Comparison of ENCODE assay signal across 26 cellular contexts in genomic region chrX:136189222-136189621, GRCh38. TPM values are rescaled to one million over a fixed set of nuclear protein-coding genes. Genes with fewer than 3 reads are reported as not detected.
DNase-seq lines count a peak whose midpoint lies in the region; ATAC-seq and FAIRE-seq lines count a peak whose summit lies in the region.
"Had no signal": no experiment of that assay in that cellular context is flagged by ENCODE, and none has a peak within 500 bp of the region (broad histone marks: within the 10 kb centered on the region; RNA-seq: fewer than 3 reads in every experiment).

No MANE protein-coding gene starts in this region.

- H3K27me3 ChIP-seq in rectal smooth muscle tissue (ENCODE audit: control insufficient read depth, insufficient read depth, low read length) (no peaks in the 10 kb centered on the region), aorta (ENCODE audit: control insufficient read depth in 1 of 2, insufficient read depth in 2 of 2, low read length in 1 of 2) (no peaks in the 10 kb centered on the region)
- H3K27me3 ChIP-seq: cardiac muscle cell, foreskin keratinocyte had no signal

- intact Hi-C loops in Right ventricle myocardium inferior (cut with DNase I): no loop called here
- intact Hi-C loops in cardiac septum (cut with DNase I): no loop called here
- intact Hi-C loops in left cardiac atrium (cut with DNase I): no loop called here
- intact Hi-C loops in aorta (cut with DNase I): no loop called here

- no peak overlapping the region for H3K4me3 ChIP-seq in rectal smooth muscle tissue (ENCODE audit: low read length)
- no peak overlapping the region for H3K4me3 ChIP-seq in aorta (ENCODE audit: low read length in 2 of 2)
- H3K4me3 ChIP-seq: cardiac muscle cell, prostate gland had no signal

- no peak for FAIRE-seq in HTR-8/SVneo (lab: Jason Lieb, UNC)
- FAIRE-seq: islet of Langerhans had no signal

- H3K36me3 ChIP-seq in rectal smooth muscle tissue (ENCODE audit: control insufficient read depth, insufficient read depth, low read length): no peaks in the 10 kb centered on the region
- no peaks in the 10 kb centered on the region for H3K36me3 ChIP-seq in aorta (ENCODE audit: control insufficient read depth in 1 of 2, insufficient read depth in 2 of 2, low read length in 1 of 2)
- H3K36me3 ChIP-seq: cardiac muscle cell, prostate gland had no signal

- 3 to 26% methylated on average over 2 of the region's 2 CpGs for WGBS in aorta, 2 donors

- DNase-seq in Right ventricle myocardium inferior (ENCODE audit: missing footprints) (no peak), cardiac septum (ENCODE audit: low spot score) (no peak), left cardiac atrium (peak; percentile 49), aorta (no peak), HTR-8/SVneo (ENCODE audit: insufficient read length, low spot score) (no peak)
- no peak for DNase-seq in activated CD8-positive, alpha-beta memory T cell treated with anti-CD3 and anti-CD28 coated beads for 24 hours
- DNase-seq: 8988T; activated CD4-positive, alpha-beta T cell treated with anti-CD3 and anti-CD28 coated beads for 36 hours; activated naive CD4-positive, alpha-beta T cell treated with anti-CD3 and anti-CD28 coated beads for 36 hours; activated T-cell treated with anti-CD3 and anti-CD28 coated beads, Interleukin-2, amount 50 U/mL, for 48 hours; amygdala; CD4-positive, CD25-positive, alpha-beta regulatory T cell; EL; foreskin keratinocyte; hypothalamus; NCI-H1694 treated with DMSO at 0.1 percent for 48 hours; NCI-H2171 treated with DMSO at 0.1 percent for 48 hours; stimulated activated CD4-positive, alpha-beta T cell treated with anti-CD3 and anti-CD28 coated beads, Interleukin-4, amount 100 ng/mL, for 1 hour; stimulated activated naive B cell treated with anti-CD40 and anti-IgM and Interleukin-4, amounts not matched to agents 10 μg/mL and 1 μg/mL and 100 μg/mL, for 72 hours; trophoblast cell had no signal

- peak overlapping the region; percentile 80 for H3K27ac ChIP-seq in rectal smooth muscle tissue (ENCODE audit: low read depth, low read length)
- peak overlapping the region in 1 of 2 donors; percentile 70 for H3K27ac ChIP-seq in aorta (ENCODE audit: low read depth in 1 of 2, low read length in 2 of 2)
- H3K27ac ChIP-seq: cardiac muscle cell, epithelial cell of prostate, foreskin keratinocyte, prostate gland had no signal

- peak; percentile 55 for ATAC-seq in Right ventricle myocardium inferior
- ATAC-seq in left cardiac atrium: peak; percentile 31 to 64
- peak; percentile 15 for ATAC-seq in aorta (ENCODE audit: low FRiP score)
- ATAC-seq in HG03378 (IDR thresholded peaks at IDR 0.05; ENCODE audit: unreplicated experiment): no peak
- ATAC-seq: activated CD4-positive, alpha-beta T cell treated with anti-CD3 and anti-CD28 coated beads for 36 hours; foreskin keratinocyte; stimulated activated naive B cell treated with anti-CD40 and anti-IgM and Interleukin-4, amounts not matched to agents 10 μg/mL and 1 μg/mL and 100 μg/mL, for 72 hours had no signal

- H3K9me3 ChIP-seq in aorta (ENCODE audit: control insufficient read depth, low read length): no peaks in the 10 kb centered on the region
- H3K9me3 ChIP-seq: prostate gland had no signal

- no peak overlapping the region for H3K9ac ChIP-seq in rectal smooth muscle tissue (ENCODE audit: low read length)

- H3K4me1 ChIP-seq in rectal smooth muscle tissue (ENCODE audit: control insufficient read depth, insufficient read depth, low read length) (peaks cover 30% of the 10 kb centered on the region), aorta (ENCODE audit: control insufficient read depth in 1 of 2, insufficient read depth in 2 of 2, low read length in 2 of 2) (peaks cover 2% of the 10 kb centered on the region in 2 donors)
- H3K4me1 ChIP-seq: foreskin keratinocyte, prostate gland had no signal

RNA-seq across cellular contexts. Expression of gene FHL1, which starts 41.9 kb away (rescaled TPM):
- total RNA-seq in Right ventricle myocardium inferior: 1,876 TPM
- total RNA-seq in cardiac septum: 3,112 TPM
- total RNA-seq in left cardiac atrium: 1,000 to 10,000 TPM; 1,025 to 1,081 TPM
- total RNA-seq in aorta: 1,000 to 10,000 TPM in 1 of 2 donors, 100 to 1,000 TPM in 1; 875 to 2,023 TPM
- 1,000 to 10,000 TPM; 1,215 to 2,126 TPM for polyA plus RNA-seq in aorta
